Comparison of ENCODE assay signal across 1 cellular context in the genomic region with DNA sequence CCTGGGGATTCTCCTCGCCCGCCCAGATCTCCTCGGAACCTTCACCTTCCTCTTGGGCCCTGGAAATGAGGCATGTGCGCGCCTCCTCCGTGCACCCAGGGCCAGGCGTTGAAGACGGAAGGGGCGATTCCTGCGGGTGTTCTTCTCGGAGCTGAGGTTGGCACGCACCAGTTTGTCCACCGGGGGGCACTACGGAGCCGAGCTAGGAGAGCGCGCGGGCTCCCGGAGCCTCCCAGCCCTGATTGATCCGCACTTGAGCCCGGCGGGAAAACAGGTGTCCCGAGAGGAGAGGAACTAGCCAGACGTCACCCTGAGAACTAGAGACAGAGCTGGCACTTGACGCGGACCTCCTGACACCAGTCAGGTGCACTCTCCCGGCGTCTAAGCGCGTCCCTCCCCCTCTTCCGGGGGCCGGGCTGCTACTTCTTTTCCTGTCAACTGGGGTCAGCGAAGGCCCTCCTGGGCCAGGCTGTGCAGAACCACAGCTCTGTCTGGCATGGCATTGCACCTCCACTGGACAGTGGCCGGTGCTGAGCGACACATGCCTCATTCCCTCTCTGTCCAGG.
TF ChIP-seq lines count a peak whose summit lies in the region.

No MANE protein-coding gene starts in this region.

TF ChIP-seq in HepG2, 621 proteins besides CTCF, POLR2A, EP300 and RAD21 (continued from another document and continues in another):
- peak; percentile 73; the same call in 1 of the 2 replicates for TF ChIP-seq ETV5 (CRISPR knock-in tag; IDR thresholded peaks at IDR 0.05; ENCODE audit: borderline replicate concordance)
- no peak for TF ChIP-seq PHB2 (IDR thresholded peaks at IDR 0.05; ENCODE audit: partially characterized antibody)
- peak; percentile 54; the same call in 1 of the 2 replicates for TF ChIP-seq ZNF331 (CRISPR knock-in tag; IDR thresholded peaks at IDR 0.05)
- TF ChIP-seq KDM1A (CRISPR knock-in tag; IDR thresholded peaks at IDR 0.05) = no peak
- TF ChIP-seq MEIS1 (CRISPR knock-in tag; IDR thresholded peaks at IDR 0.05; ENCODE audit: borderline replicate concordance) = no peak
- TF ChIP-seq KLF12 (CRISPR knock-in tag; IDR thresholded peaks at IDR 0.05; ENCODE audit: borderline replicate concordance) = no peak
- no peak for TF ChIP-seq ZNF367 (CRISPR knock-in tag; IDR thresholded peaks at IDR 0.05; ENCODE audit: borderline replicate concordance)
- TF ChIP-seq, protein P1, sequence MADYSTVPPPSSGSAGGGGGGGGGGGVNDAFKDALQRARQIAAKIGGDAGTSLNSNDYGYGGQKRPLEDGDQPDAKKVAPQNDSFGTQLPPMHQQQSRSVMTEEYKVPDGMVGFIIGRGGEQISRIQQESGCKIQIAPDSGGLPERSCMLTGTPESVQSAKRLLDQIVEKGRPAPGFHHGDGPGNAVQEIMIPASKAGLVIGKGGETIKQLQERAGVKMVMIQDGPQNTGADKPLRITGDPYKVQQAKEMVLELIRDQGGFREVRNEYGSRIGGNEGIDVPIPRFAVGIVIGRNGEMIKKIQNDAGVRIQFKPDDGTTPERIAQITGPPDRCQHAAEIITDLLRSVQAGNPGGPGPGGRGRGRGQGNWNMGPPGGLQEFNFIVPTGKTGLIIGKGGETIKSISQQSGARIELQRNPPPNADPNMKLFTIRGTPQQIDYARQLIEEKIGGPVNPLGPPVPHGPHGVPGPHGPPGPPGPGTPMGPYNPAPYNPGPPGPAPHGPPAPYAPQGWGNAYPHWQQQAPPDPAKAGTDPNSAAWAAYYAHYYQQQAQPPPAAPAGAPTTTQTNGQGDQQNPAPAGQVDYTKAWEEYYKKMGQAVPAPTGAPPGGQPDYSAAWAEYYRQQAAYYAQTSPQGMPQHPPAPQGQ (CRISPR knock-in tag; IDR thresholded peaks at IDR 0.05; ENCODE audit: borderline replicate concordance) = 0 out of 2 replicates have a peak, but pooled peaks have one; percentile 48
- TF ChIP-seq ZBTB20 (CRISPR knock-in tag; IDR thresholded peaks at IDR 0.05; ENCODE audit: borderline replicate concordance, low read depth) = 0 out of 2 replicates have a peak, but pooled peaks have one; percentile 13
- TF ChIP-seq, protein P2, sequence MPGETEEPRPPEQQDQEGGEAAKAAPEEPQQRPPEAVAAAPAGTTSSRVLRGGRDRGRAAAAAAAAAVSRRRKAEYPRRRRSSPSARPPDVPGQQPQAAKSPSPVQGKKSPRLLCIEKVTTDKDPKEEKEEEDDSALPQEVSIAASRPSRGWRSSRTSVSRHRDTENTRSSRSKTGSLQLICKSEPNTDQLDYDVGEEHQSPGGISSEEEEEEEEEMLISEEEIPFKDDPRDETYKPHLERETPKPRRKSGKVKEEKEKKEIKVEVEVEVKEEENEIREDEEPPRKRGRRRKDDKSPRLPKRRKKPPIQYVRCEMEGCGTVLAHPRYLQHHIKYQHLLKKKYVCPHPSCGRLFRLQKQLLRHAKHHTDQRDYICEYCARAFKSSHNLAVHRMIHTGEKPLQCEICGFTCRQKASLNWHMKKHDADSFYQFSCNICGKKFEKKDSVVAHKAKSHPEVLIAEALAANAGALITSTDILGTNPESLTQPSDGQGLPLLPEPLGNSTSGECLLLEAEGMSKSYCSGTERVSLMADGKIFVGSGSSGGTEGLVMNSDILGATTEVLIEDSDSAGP (CRISPR knock-in tag; IDR thresholded peaks at IDR 0.05; ENCODE audit: borderline replicate concordance) = peak; percentile 66; the same call in 1 of the 2 replicates
- no peak for TF ChIP-seq YY1 (IDR thresholded peaks at IDR 0.05; ENCODE audit: insufficient read depth, insufficient replicate concordance, low read depth, low read length)
- TF ChIP-seq KDM4B (CRISPR knock-in tag; IDR thresholded peaks at IDR 0.05) = no peak
- TF ChIP-seq ZNF34 (CRISPR knock-in tag; IDR thresholded peaks at IDR 0.05; ENCODE audit: borderline replicate concordance) = no peak
- no peak for TF ChIP-seq ZNF557 (CRISPR knock-in tag; IDR thresholded peaks at IDR 0.05)
- peak; percentile 15; the same call in 1 of the 2 replicates for TF ChIP-seq ZMYM4 (CRISPR knock-in tag; IDR thresholded peaks at IDR 0.05)
- peak; percentile 68; the same call in 1 of the 2 replicates for TF ChIP-seq HNRNPL (IDR thresholded peaks at IDR 0.05; ENCODE audit: low read depth, low read length)
- no peak for TF ChIP-seq ZNF607 (CRISPR knock-in tag; IDR thresholded peaks at IDR 0.05; ENCODE audit: borderline replicate concordance)
- no peak for TF ChIP-seq PITX1 (CRISPR knock-in tag; IDR thresholded peaks at IDR 0.05)
- TF ChIP-seq CENPT (CRISPR knock-in tag; IDR thresholded peaks at IDR 0.05; ENCODE audit: low read depth) = no peak
- 0 out of 2 replicates have a peak, but pooled peaks have one; percentile 25 for TF ChIP-seq FOXO1 (CRISPR knock-in tag; IDR thresholded peaks at IDR 0.05)
- no peak for TF ChIP-seq CHD2 (IDR thresholded peaks at IDR 0.05; ENCODE audit: low read depth, low read length)
- TF ChIP-seq DNMT3B (CRISPR knock-in tag; conservative IDR thresholded peaks at IDR 0.05) = no peak
- no peak for TF ChIP-seq NR2C2 (CRISPR knock-in tag; IDR thresholded peaks at IDR 0.05; ENCODE audit: borderline replicate concordance)
- no peak for TF ChIP-seq ZFY (CRISPR knock-in tag; IDR thresholded peaks at IDR 0.05)
- TF ChIP-seq CHCHD3 (CRISPR knock-in tag; IDR thresholded peaks at IDR 0.05) = no peak
- no peak for TF ChIP-seq ZKSCAN5 (CRISPR knock-in tag; IDR thresholded peaks at IDR 0.05)
- TF ChIP-seq ZFP36 (IDR thresholded peaks at IDR 0.05; ENCODE audit: borderline replicate concordance, low read depth, low read length, partially characterized antibody) = no peak
- 0 out of 2 replicates have a peak, but pooled peaks have one; percentile 28 for TF ChIP-seq ZNF761 (CRISPR knock-in tag; conservative IDR thresholded peaks at IDR 0.05)
- TF ChIP-seq, protein P3, sequence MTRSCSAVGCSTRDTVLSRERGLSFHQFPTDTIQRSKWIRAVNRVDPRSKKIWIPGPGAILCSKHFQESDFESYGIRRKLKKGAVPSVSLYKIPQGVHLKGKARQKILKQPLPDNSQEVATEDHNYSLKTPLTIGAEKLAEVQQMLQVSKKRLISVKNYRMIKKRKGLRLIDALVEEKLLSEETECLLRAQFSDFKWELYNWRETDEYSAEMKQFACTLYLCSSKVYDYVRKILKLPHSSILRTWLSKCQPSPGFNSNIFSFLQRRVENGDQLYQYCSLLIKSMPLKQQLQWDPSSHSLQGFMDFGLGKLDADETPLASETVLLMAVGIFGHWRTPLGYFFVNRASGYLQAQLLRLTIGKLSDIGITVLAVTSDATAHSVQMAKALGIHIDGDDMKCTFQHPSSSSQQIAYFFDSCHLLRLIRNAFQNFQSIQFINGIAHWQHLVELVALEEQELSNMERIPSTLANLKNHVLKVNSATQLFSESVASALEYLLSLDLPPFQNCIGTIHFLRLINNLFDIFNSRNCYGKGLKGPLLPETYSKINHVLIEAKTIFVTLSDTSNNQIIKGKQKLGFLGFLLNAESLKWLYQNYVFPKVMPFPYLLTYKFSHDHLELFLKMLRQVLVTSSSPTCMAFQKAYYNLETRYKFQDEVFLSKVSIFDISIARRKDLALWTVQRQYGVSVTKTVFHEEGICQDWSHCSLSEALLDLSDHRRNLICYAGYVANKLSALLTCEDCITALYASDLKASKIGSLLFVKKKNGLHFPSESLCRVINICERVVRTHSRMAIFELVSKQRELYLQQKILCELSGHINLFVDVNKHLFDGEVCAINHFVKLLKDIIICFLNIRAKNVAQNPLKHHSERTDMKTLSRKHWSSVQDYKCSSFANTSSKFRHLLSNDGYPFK (CRISPR knock-in tag; IDR thresholded peaks at IDR 0.05; ENCODE audit: borderline replicate concordance) = peak; percentile 33; the same call in 1 of the 2 replicates
- TF ChIP-seq, protein P4, sequence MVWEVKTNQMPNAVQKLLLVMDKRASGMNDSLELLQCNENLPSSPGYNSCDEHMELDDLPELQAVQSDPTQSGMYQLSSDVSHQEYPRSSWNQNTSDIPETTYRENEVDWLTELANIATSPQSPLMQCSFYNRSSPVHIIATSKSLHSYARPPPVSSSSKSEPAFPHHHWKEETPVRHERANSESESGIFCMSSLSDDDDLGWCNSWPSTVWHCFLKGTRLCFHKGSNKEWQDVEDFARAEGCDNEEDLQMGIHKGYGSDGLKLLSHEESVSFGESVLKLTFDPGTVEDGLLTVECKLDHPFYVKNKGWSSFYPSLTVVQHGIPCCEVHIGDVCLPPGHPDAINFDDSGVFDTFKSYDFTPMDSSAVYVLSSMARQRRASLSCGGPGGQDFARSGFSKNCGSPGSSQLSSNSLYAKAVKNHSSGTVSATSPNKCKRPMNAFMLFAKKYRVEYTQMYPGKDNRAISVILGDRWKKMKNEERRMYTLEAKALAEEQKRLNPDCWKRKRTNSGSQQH (CRISPR knock-in tag; IDR thresholded peaks at IDR 0.05; ENCODE audit: low read depth) = no peak
- TF ChIP-seq ZNF83 (CRISPR knock-in tag; IDR thresholded peaks at IDR 0.05; ENCODE audit: borderline replicate concordance) = no peak
- TF ChIP-seq ZNF614 (CRISPR knock-in tag; IDR thresholded peaks at IDR 0.05; ENCODE audit: borderline replicate concordance) = peak; percentile 46; the same call in 1 of the 2 replicates
- TF ChIP-seq TAF1 (CRISPR knock-in tag; IDR thresholded peaks at IDR 0.05) = no peak
- TF ChIP-seq, protein P5, sequence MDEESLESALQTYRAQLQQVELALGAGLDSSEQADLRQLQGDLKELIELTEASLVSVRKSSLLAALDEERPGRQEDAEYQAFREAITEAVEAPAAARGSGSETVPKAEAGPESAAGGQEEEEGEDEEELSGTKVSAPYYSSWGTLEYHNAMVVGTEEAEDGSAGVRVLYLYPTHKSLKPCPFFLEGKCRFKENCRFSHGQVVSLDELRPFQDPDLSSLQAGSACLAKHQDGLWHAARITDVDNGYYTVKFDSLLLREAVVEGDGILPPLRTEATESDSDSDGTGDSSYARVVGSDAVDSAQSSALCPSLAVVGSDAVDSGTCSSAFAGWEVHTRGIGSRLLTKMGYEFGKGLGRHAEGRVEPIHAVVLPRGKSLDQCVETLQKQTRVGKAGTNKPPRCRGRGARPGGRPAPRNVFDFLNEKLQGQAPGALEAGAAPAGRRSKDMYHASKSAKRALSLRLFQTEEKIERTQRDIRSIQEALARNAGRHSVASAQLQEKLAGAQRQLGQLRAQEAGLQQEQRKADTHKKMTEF (CRISPR knock-in tag; IDR thresholded peaks at IDR 0.05) = 0 out of 2 replicates have a peak, but pooled peaks have one; percentile 25
- TF ChIP-seq ZNF629 (CRISPR knock-in tag; conservative IDR thresholded peaks at IDR 0.05) = no peak
- TF ChIP-seq, protein P6, sequence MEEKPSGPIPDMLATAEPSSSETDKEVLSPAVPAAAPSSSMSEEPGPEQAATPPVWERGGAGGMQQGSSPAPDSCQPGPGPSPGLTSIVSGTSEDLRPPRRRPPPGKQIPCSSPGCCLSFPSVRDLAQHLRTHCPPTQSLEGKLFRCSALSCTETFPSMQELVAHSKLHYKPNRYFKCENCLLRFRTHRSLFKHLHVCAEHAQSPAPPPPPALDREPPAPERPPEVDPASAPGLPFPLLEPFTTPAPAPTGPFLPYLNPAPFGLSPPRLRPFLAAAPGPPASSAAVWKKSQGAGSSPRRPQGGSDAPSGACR (CRISPR knock-in tag; IDR thresholded peaks at IDR 0.05) = no peak
- no peak for TF ChIP-seq ZNF121 (CRISPR knock-in tag; IDR thresholded peaks at IDR 0.05)
- no peak for TF ChIP-seq AGO2 (optimal IDR thresholded peaks at IDR 0.05; ENCODE audit: low read depth, low read length)
- 0 out of 2 replicates have a peak, but pooled peaks have one; percentile 50 for TF ChIP-seq KDM3A (CRISPR knock-in tag; IDR thresholded peaks at IDR 0.05; ENCODE audit: low read depth)
- TF ChIP-seq, protein P7, sequence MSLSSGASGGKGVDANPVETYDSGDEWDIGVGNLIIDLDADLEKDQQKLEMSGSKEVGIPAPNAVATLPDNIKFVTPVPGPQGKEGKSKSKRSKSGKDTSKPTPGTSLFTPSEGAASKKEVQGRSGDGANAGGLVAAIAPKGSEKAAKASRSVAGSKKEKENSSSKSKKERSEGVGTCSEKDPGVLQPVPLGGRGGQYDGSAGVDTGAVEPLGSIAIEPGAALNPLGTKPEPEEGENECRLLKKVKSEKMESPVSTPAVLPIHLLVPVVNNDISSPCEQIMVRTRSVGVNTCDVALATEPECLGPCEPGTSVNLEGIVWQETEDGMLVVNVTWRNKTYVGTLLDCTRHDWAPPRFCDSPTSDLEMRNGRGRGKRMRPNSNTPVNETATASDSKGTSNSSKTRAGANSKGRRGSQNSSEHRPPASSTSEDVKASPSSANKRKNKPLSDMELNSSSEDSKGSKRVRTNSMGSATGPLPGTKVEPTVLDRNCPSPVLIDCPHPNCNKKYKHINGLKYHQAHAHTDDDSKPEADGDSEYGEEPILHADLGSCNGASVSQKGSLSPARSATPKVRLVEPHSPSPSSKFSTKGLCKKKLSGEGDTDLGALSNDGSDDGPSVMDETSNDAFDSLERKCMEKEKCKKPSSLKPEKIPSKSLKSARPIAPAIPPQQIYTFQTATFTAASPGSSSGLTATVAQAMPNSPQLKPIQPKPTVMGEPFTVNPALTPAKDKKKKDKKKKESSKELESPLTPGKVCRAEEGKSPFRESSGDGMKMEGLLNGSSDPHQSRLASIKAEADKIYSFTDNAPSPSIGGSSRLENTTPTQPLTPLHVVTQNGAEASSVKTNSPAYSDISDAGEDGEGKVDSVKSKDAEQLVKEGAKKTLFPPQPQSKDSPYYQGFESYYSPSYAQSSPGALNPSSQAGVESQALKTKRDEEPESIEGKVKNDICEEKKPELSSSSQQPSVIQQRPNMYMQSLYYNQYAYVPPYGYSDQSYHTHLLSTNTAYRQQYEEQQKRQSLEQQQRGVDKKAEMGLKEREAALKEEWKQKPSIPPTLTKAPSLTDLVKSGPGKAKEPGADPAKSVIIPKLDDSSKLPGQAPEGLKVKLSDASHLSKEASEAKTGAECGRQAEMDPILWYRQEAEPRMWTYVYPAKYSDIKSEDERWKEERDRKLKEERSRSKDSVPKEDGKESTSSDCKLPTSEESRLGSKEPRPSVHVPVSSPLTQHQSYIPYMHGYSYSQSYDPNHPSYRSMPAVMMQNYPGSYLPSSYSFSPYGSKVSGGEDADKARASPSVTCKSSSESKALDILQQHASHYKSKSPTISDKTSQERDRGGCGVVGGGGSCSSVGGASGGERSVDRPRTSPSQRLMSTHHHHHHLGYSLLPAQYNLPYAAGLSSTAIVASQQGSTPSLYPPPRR (CRISPR knock-in tag; IDR thresholded peaks at IDR 0.05; ENCODE audit: borderline replicate concordance) = no peak
- TF ChIP-seq, protein P8, sequence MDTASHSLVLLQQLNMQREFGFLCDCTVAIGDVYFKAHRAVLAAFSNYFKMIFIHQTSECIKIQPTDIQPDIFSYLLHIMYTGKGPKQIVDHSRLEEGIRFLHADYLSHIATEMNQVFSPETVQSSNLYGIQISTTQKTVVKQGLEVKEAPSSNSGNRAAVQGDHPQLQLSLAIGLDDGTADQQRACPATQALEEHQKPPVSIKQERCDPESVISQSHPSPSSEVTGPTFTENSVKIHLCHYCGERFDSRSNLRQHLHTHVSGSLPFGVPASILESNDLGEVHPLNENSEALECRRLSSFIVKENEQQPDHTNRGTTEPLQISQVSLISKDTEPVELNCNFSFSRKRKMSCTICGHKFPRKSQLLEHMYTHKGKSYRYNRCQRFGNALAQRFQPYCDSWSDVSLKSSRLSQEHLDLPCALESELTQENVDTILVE (CRISPR knock-in tag; IDR thresholded peaks at IDR 0.05) = no peak
- TF ChIP-seq, protein P9, sequence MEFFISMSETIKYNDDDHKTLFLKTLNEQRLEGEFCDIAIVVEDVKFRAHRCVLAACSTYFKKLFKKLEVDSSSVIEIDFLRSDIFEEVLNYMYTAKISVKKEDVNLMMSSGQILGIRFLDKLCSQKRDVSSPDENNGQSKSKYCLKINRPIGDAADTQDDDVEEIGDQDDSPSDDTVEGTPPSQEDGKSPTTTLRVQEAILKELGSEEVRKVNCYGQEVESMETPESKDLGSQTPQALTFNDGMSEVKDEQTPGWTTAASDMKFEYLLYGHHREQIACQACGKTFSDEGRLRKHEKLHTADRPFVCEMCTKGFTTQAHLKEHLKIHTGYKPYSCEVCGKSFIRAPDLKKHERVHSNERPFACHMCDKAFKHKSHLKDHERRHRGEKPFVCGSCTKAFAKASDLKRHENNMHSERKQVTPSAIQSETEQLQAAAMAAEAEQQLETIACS (CRISPR knock-in tag; IDR thresholded peaks at IDR 0.05) = no peak
- TF ChIP-seq ZFX (CRISPR knock-in tag; IDR thresholded peaks at IDR 0.05; ENCODE audit: low read depth) = no peak; the same call in 1 of the 2 replicates
- no peak for TF ChIP-seq ATAD3A (CRISPR knock-in tag; IDR thresholded peaks at IDR 0.05)
